Comparison of ENCODE assay signal across 8 cellular contexts in the genomic region with DNA sequence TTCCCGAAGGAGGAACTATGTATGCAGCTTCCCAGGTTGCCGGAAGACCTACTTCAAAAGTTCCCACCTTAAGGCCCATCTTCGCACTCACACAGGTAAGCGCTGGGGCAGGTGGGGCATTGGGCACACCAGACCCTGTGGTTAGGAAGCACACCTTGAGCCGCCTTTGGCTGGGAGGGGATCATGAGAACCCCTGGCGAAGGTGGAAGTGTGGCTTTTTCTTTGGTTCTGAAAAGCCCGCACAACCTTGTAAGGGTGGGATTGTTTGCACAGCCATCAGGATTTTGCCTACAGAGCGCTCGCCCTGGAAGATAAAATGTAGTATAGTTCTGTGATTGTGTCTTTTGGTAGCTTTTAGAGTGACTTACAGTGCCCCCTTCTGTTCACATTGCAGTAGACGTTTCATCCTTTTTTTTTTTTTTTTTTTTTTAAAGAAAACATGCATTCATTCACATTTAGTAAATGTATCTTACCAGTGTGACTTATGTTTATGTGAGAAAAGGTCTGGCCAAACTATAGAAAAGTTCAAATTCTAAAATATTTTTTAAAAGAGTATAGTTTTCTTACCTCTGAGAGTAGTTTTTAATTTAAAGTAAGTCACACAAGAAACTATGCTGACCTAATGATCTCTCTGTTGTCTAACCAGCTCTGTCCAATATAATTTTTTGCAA. TPM values are rescaled to one million over a fixed set of nuclear protein-coding genes. Genes with fewer than 3 reads are reported as not detected.
DNase-seq lines count a peak whose midpoint lies in the region; ATAC-seq and TF ChIP-seq lines count a peak whose summit lies in the region.

No MANE protein-coding gene starts in this region.

- 58 to 59% methylated on average over 9 to 10 of the region's 10 CpGs for WGBS in thyroid gland, 2 donors
- 40 to 55% methylated on average over 7 to 10 of the region's 10 CpGs for WGBS in lower leg skin, 2 donors

- no peak overlapping the region for H3K27ac ChIP-seq in cardiac muscle cell
- peak overlapping the region in 1 of 3 donors; percentile 24 for H3K27ac ChIP-seq in thyroid gland

- peak; percentile 63 for TF ChIP-seq CTCF in cardiac muscle cell (IDR thresholded peaks at IDR 0.05; ENCODE audit: low read depth, low read length)
- peak; percentile 13 to 79 (median 44) for TF ChIP-seq CTCF in thyroid gland (IDR thresholded peaks at IDR 0.05)
- TF ChIP-seq CTCF in lower leg skin (IDR thresholded peaks at IDR 0.05): no peak

- ATAC-seq in HG02642 (IDR thresholded peaks at IDR 0.05; ENCODE audit: poor library complexity, unreplicated experiment): no peak

- H3K9me3 ChIP-seq in cardiac muscle cell (ENCODE audit: low read depth): no peaks in the 10 kb centered on the region
- H3K9me3 ChIP-seq in thyroid gland: no peaks in the 10 kb centered on the region

- H3K27me3 ChIP-seq in cardiac muscle cell: no peaks in the 10 kb centered on the region
- H3K27me3 ChIP-seq in thyroid gland: no peaks in the 10 kb centered on the region

- DNase-seq in cardiac muscle cell (ENCODE audit: low read depth in 1 of 2, low spot score in 1 of 2): peak; percentile 66 to 79
- DNase-seq in cardiac septum (ENCODE audit: low spot score): no peak
- DNase-seq in NCI-H1694 (lab: John Stamatoyannopoulos, UW): peak; percentile 81
- peak; percentile 55 for DNase-seq in amniotic epithelial cell (ENCODE audit: low read depth)
- peak; percentile 75 for DNase-seq in inferior parietal cortex (ENCODE audit: extremely low spot score)
- no peak for DNase-seq in thyroid gland
- DNase-seq in lower leg skin (ENCODE audit: low spot score in 2 of 2): no peak

- H3K36me3 ChIP-seq in cardiac muscle cell: peaks cover 25% of the 10 kb centered on the region
- peaks cover 29 to 40% of the 10 kb centered on the region in 2 donors for H3K36me3 ChIP-seq in thyroid gland

- H3K4me1 ChIP-seq in cardiac muscle cell (ENCODE audit: low read depth): no peaks in the 10 kb centered on the region
- H3K4me1 ChIP-seq in thyroid gland: peaks cover 7 to 36% of the 10 kb centered on the region in 2 donors

- TF ChIP-seq POLR2A in thyroid gland (IDR thresholded peaks at IDR 0.05) (no peak), lower leg skin (IDR thresholded peaks at IDR 0.05) (no peak)

- no peak overlapping the region for H3K4me3 ChIP-seq in cardiac muscle cell
- H3K4me3 ChIP-seq in thyroid gland (replicated peaks in 1 of 3): no peak overlapping the region
- no peak overlapping the region for H3K4me3 ChIP-seq in lower leg skin (ENCODE audit: low read depth, poor library complexity, severe bottlenecking)

- intact Hi-C loops in cardiac septum (cut with DNase I) (loop anchor here (2.0 to 10.0 kb wide), 3 partner anchors 204 to 574 kb away; a partner anchor contains a TSS), thyroid gland (cut with DNase I) (loop anchor here (5.0 kb wide), 2 partner anchors 61 to 236 kb away; no protein-coding TSS in a partner anchor), lower leg skin (cut with DNase I; ENCODE audit: low total_unique reads) (loop anchor here (10.0 kb wide), 2 partner anchors 244 to 274 kb away; no protein-coding TSS in a partner anchor)

RNA-seq across cellular contexts. Expression of a gene that starts 5.3 kb away (rescaled TPM):
- total RNA-seq in cardiac muscle cell (11.0 and 11.9 TPM in 2 replicates), cardiac septum (22.3 TPM), thyroid gland (10 to 100 TPM; 11.2 to 44.2 (median 23.7) TPM), lower leg skin (10 to 100 TPM; 42.5 to 86.1 (median 61.2) TPM)
- 13.0 and 14.4 TPM in 2 replicates for polyA plus RNA-seq in cardiac muscle cell

RNA-seq across cellular contexts. Expression of a gene that starts 31.6 kb away (rescaled TPM):
- total RNA-seq in cardiac muscle cell: 0.89 and 0.92 TPM in 2 replicates
- polyA plus RNA-seq in cardiac muscle cell: 0.10 and 1.1 TPM in 2 replicates
- 3.8 TPM for total RNA-seq in cardiac septum
- total RNA-seq in thyroid gland: 10 to 100 TPM in 1 of 4 donors, 1 to 10 TPM in 2, under 1 TPM in 1; 0.59 to 47.2 (median 2.7) TPM
- under 1 TPM in 3 of 4 donors, not detected in 1; 0.25 to 0.98 (median 0.62) TPM for total RNA-seq in lower leg skin

Comparison
In these comparisons a context has a peak if more than half of its experiments do, and no peak if none do; other contexts are left out.
1. DNase-seq: peak in cardiac muscle cell (2 of 2), NCI-H1694 (single experiment), amniotic epithelial cell (single experiment) and inferior parietal cortex (single experiment); none in cardiac septum (single experiment), thyroid gland (0 of 2) and lower leg skin (0 of 2).
2. CTCF ChIP-seq: peak in cardiac muscle cell (single experiment) and thyroid gland (6 of 6); none in lower leg skin (0 of 3).